1 cellular context compared by ENCODE assay signal in genomic region chr10:91838199-91838598, GRCh38.
A peak's percentile ranks its signal among the peaks of the same experiment; 100 is the strongest.
TF ChIP-seq lines count a peak whose summit lies in the region.

No MANE protein-coding gene starts in this region.

TF ChIP-seq in K562, 482 proteins besides CTCF, POLR2A, EP300 and RAD21 (continued from another document and continues in another):
- TF ChIP-seq RREB1 (CRISPR knock-in tag; IDR thresholded peaks at IDR 0.05) (no peak), SREBF2 (CRISPR knock-in tag; IDR thresholded peaks at IDR 0.05) (no peak), TCF15 (CRISPR knock-in tag; IDR thresholded peaks at IDR 0.05) (no peak), ZNF124 (CRISPR knock-in tag; IDR thresholded peaks at IDR 0.05) (no peak), TCF3 (CRISPR knock-in tag; IDR thresholded peaks at IDR 0.05) (peak; percentile 86), ZMIZ1 (IDR thresholded peaks at IDR 0.05; ENCODE audit: low read depth in 2 of 2, low read length in 2 of 2) (0 out of 4 replicates have a peak, but pooled peaks of 1 of the 2 experiments have one; percentile 20), NR2F6 (CRISPR knock-in tag; IDR thresholded peaks at IDR 0.05) (no peak), CCNT2 (IDR thresholded peaks at IDR 0.05; ENCODE audit: borderline replicate concordance, extremely low read depth, insufficient read length, low read depth, low read length) (no peak), TAF1 (IDR thresholded peaks at IDR 0.05; ENCODE audit: control insufficient read depth, extremely low read depth, insufficient read depth, low read length, severe bottlenecking) (no peak), ZNF263 (CRISPR knock-in tag; IDR thresholded peaks at IDR 0.05; ENCODE audit: borderline replicate concordance) (no peak), ZNF780A (CRISPR knock-in tag; IDR thresholded peaks at IDR 0.05) (no peak), MBD1 (CRISPR knock-in tag; IDR thresholded peaks at IDR 0.05) (no peak), BCLAF1 (IDR thresholded peaks at IDR 0.05; ENCODE audit: borderline replicate concordance in 1 of 2, control insufficient read depth in 1 of 2, low read depth in 2 of 2, low read length in 1 of 2) (no peak), CTBP1 (IDR thresholded peaks at IDR 0.05; ENCODE audit: borderline replicate concordance) (peak; percentile 50; the same call in 1 of the 2 replicates), KLF6 (CRISPR knock-in tag; IDR thresholded peaks at IDR 0.05; ENCODE audit: borderline replicate concordance) (no peak), STAT5A (IDR thresholded peaks at IDR 0.05; ENCODE audit: borderline replicate concordance, low read length) (peak; percentile 52; the same call in 1 of the 2 replicates), ZNF444 (CRISPR knock-in tag; IDR thresholded peaks at IDR 0.05) (no peak), ATF7 (IDR thresholded peaks at IDR 0.05) (no peak), ZFX (CRISPR knock-in tag; IDR thresholded peaks at IDR 0.05) (no peak), TFAM (CRISPR knock-in tag; conservative IDR thresholded peaks at IDR 0.05) (no peak), ZNF280A (IDR thresholded peaks at IDR 0.05; ENCODE audit: low read depth, partially characterized antibody) (no peak), GTF2F1 (IDR thresholded peaks at IDR 0.05; ENCODE audit: low read depth, low read length) (no peak), CBX2 (IDR thresholded peaks at IDR 0.05; ENCODE audit: insufficient read depth, low read length, poor library complexity, severe bottlenecking) (no peak), NFIC (IDR thresholded peaks at IDR 0.05) (peak; percentile 69), KAT8 (IDR thresholded peaks at IDR 0.05; ENCODE audit: low read depth) (no peak), TCF7 (IDR thresholded peaks at IDR 0.05; ENCODE audit: borderline replicate concordance) (no peak), BMI1 (IDR thresholded peaks at IDR 0.05; ENCODE audit: low read length) (no peak), POLR2AphosphoS5 (IDR thresholded peaks at IDR 0.05; ENCODE audit: control insufficient read depth, insufficient read depth, low read depth, low read length) (peak; percentile 68), PHB (CRISPR knock-in tag; IDR thresholded peaks at IDR 0.05) (no peak), MTA1 (IDR thresholded peaks at IDR 0.05; ENCODE audit: borderline replicate concordance) (no peak), ZNF197 (CRISPR knock-in tag; IDR thresholded peaks at IDR 0.05; ENCODE audit: low read depth) (no peak), PBX2 (CRISPR knock-in tag; IDR thresholded peaks at IDR 0.05; ENCODE audit: low read depth) (no peak), PBX2 (tag; conservative IDR thresholded peaks at IDR 0.05; ENCODE audit: low read depth) (no peak), SRSF7 (optimal IDR thresholded peaks at IDR 0.05; ENCODE audit: low read depth, low read length) (no peak), BRCA1 (IDR thresholded peaks at IDR 0.05) (no peak), BRCA1 (CRISPR knock-in tag; IDR thresholded peaks at IDR 0.05) (no peak), ZNF311 (CRISPR knock-in tag; IDR thresholded peaks at IDR 0.05) (no peak), ZNF316 (IDR thresholded peaks at IDR 0.05) (no peak), MLX (CRISPR knock-in tag; conservative IDR thresholded peaks at IDR 0.05) (no peak), RBM15 (IDR thresholded peaks at IDR 0.05; ENCODE audit: insufficient read depth, low read length) (no peak), PTBP1 (IDR thresholded peaks at IDR 0.05; ENCODE audit: low read depth, low read length) (no peak), NCOR1 (IDR thresholded peaks at IDR 0.05) (peak; percentile 80), PHF21A (IDR thresholded peaks at IDR 0.05; ENCODE audit: borderline replicate concordance, low read depth) (no peak), HNRNPH1 (optimal IDR thresholded peaks at IDR 0.05; ENCODE audit: low read depth, low read length) (no peak)
